ENCODE assay signal across 1 cellular context in the genomic region with DNA sequence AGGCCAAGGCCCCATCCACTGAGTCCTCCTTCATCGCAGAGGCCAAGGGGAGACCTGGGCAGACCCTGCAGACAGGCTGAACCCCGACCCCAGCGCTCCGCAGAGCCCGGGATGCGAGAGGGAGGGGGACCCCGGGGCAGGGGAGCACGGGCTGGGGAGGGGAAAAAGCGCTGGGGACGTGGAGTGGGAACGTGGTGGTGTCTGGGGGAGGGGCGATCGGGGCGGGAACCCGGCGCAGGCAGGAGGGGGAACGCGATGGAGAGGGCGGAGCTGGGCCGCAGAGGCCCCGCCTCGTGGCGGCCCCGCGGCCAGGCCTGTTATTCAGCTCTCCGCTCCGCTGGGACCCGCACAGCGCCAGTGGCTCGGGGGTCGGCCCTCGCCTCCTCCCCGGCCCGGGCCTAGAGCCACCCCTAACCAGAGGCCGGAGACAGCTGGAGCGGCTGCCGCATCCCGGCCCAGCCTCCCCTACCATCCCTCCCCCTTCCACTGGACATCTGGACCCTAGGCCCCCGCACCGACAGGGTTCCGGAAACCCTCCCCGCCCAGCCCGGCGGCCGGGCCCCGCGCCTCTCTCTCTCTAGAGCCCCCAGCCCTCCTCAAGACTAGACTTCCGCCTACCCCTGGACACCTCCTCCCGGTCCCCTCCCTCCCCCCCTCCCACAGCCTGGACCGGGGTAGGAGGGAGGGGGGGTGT.
A peak's percentile ranks its signal among the peaks of the same experiment; 100 is the strongest.
TF ChIP-seq lines count a peak whose summit lies in the region.

A gene (plus strand): TSS at position 320 of the 694 bp plus-strand sequence. CDS start 460 bp downstream, outside the sequence.

TF ChIP-seq in K562, 482 proteins besides CTCF, POLR2A, EP300 and RAD21 (continued from another document and continues in another):
- TF ChIP-seq, protein P1, sequence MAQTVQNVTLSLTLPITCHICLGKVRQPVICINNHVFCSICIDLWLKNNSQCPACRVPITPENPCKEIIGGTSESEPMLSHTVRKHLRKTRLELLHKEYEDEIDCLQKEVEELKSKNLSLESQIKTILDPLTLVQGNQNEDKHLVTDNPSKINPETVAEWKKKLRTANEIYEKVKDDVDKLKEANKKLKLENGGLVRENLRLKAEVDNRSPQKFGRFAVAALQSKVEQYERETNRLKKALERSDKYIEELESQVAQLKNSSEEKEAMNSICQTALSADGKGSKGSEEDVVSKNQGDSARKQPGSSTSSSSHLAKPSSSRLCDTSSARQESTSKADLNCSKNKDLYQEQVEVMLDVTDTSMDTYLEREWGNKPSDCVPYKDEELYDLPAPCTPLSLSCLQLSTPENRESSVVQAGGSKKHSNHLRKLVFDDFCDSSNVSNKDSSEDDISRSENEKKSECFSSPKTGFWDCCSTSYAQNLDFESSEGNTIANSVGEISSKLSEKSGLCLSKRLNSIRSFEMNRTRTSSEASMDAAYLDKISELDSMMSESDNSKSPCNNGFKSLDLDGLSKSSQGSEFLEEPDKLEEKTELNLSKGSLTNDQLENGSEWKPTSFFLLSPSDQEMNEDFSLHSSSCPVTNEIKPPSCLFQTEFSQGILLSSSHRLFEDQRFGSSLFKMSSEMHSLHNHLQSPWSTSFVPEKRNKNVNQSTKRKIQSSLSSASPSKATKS (CRISPR knock-in tag; IDR thresholded peaks at IDR 0.05) = no peak
- TF ChIP-seq JUNB (CRISPR knock-in tag; conservative IDR thresholded peaks at IDR 0.05) (no peak), POLR2G (IDR thresholded peaks at IDR 0.05; ENCODE audit: low read depth, low read length) (peak; percentile 90), ZNF75A (CRISPR knock-in tag; IDR thresholded peaks at IDR 0.05) (no peak), ZBTB7A (IDR thresholded peaks at IDR 0.05; ENCODE audit: borderline replicate concordance, control insufficient read depth, low read depth, low read length) (peak; percentile 61; the same call in 1 of the 2 replicates), CCNT2 (IDR thresholded peaks at IDR 0.05; ENCODE audit: borderline replicate concordance, extremely low read depth, insufficient read length, low read depth, low read length) (peak; percentile 39), MAZ (CRISPR knock-in tag; conservative IDR thresholded peaks at IDR 0.05 in 1 of 2, IDR thresholded peaks at IDR 0.05 in 1 of 2) (peak; percentile 76 to 94; a peak in 3 of 4 replicates), ZBED1 (IDR thresholded peaks at IDR 0.05) (no peak), CHCHD3 (CRISPR knock-in tag; IDR thresholded peaks at IDR 0.05) (no peak), MEF2A (IDR thresholded peaks at IDR 0.05; ENCODE audit: control insufficient read depth, low read depth, low read length) (no peak), LCOR (CRISPR knock-in tag; IDR thresholded peaks at IDR 0.05) (no peak), SRF (CRISPR knock-in tag; IDR thresholded peaks at IDR 0.05) (no peak), PHF21A (IDR thresholded peaks at IDR 0.05; ENCODE audit: borderline replicate concordance, low read depth) (no peak), POU5F1 (IDR thresholded peaks at IDR 0.05; ENCODE audit: borderline replicate concordance, low read depth, low read length, partially characterized antibody) (no peak), RBBP5 (IDR thresholded peaks at IDR 0.05; ENCODE audit: borderline replicate concordance, insufficient read depth, low read length, poor library complexity, severe bottlenecking) (no peak), RBM39 (optimal IDR thresholded peaks at IDR 0.05; ENCODE audit: low read depth, low read length) (no peak), TAF1 (IDR thresholded peaks at IDR 0.05; ENCODE audit: control insufficient read depth, extremely low read depth, insufficient read depth, low read length, severe bottlenecking) (peak; percentile 60), BACH1 (tag; IDR thresholded peaks at IDR 0.05) (no peak), HNRNPUL1 (IDR thresholded peaks at IDR 0.05; ENCODE audit: low read length) (no peak), ZNF124 (CRISPR knock-in tag; IDR thresholded peaks at IDR 0.05) (no peak), ZNF586 (CRISPR knock-in tag; conservative IDR thresholded peaks at IDR 0.05) (no peak), HMGN3 (IDR thresholded peaks at IDR 0.05; ENCODE audit: borderline replicate concordance, extremely low read depth, insufficient read length, low read depth, low read length) (peak; percentile 62), ZNF175 (CRISPR knock-in tag; IDR thresholded peaks at IDR 0.05; ENCODE audit: low read depth) (no peak), ZNF699 (CRISPR knock-in tag; IDR thresholded peaks at IDR 0.05; ENCODE audit: insufficient replicate concordance) (no peak), GTF2A2 (tag; IDR thresholded peaks at IDR 0.05) (no peak), ZNF12 (CRISPR knock-in tag; IDR thresholded peaks at IDR 0.05) (no peak), ZNF766 (CRISPR knock-in tag; conservative IDR thresholded peaks at IDR 0.05) (no peak), HDGF (IDR thresholded peaks at IDR 0.05) (peak; percentile 54; the same call in 1 of the 2 replicates), ZNF668 (CRISPR knock-in tag; IDR thresholded peaks at IDR 0.05) (no peak), MTA2 (IDR thresholded peaks at IDR 0.05; ENCODE audit: low read depth) (no peak), ELF4 (CRISPR knock-in tag; IDR thresholded peaks at IDR 0.05) (no peak), SNIP1 (IDR thresholded peaks at IDR 0.05; ENCODE audit: low read depth) (no peak)
- TF ChIP-seq, protein P2, sequence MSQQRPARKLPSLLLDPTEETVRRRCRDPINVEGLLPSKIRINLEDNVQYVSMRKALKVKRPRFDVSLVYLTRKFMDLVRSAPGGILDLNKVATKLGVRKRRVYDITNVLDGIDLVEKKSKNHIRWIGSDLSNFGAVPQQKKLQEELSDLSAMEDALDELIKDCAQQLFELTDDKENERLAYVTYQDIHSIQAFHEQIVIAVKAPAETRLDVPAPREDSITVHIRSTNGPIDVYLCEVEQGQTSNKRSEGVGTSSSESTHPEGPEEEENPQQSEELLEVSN (IDR thresholded peaks at IDR 0.05; ENCODE audit: borderline replicate concordance in 1 of 2, extremely low read depth in 1 of 2, insufficient read depth in 1 of 2, insufficient read length in 1 of 2, low read depth in 1 of 2, low read length in 1 of 2, poor library complexity in 1 of 2, severe bottlenecking in 1 of 2) = peak; percentile 31 to 83
- TF ChIP-seq, protein P3, sequence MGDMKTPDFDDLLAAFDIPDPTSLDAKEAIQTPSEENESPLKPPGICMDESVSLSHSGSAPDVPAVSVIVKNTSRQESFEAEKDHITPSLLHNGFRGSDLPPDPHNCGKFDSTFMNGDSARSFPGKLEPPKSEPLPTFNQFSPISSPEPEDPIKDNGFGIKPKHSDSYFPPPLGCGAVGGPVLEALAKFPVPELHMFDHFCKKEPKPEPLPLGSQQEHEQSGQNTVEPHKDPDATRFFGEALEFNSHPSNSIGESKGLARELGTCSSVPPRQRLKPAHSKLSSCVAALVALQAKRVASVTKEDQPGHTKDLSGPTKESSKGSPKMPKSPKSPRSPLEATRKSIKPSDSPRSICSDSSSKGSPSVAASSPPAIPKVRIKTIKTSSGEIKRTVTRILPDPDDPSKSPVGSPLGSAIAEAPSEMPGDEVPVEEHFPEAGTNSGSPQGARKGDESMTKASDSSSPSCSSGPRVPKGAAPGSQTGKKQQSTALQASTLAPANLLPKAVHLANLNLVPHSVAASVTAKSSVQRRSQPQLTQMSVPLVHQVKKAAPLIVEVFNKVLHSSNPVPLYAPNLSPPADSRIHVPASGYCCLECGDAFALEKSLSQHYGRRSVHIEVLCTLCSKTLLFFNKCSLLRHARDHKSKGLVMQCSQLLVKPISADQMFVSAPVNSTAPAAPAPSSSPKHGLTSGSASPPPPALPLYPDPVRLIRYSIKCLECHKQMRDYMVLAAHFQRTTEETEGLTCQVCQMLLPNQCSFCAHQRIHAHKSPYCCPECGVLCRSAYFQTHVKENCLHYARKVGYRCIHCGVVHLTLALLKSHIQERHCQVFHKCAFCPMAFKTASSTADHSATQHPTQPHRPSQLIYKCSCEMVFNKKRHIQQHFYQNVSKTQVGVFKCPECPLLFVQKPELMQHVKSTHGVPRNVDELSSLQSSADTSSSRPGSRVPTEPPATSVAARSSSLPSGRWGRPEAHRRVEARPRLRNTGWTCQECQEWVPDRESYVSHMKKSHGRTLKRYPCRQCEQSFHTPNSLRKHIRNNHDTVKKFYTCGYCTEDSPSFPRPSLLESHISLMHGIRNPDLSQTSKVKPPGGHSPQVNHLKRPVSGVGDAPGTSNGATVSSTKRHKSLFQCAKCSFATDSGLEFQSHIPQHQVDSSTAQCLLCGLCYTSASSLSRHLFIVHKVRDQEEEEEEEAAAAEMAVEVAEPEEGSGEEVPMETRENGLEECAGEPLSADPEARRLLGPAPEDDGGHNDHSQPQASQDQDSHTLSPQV (IDR thresholded peaks at IDR 0.05) = 0 out of 2 replicates have a peak, but pooled peaks have one; percentile 59
- TF ChIP-seq, protein P4, sequence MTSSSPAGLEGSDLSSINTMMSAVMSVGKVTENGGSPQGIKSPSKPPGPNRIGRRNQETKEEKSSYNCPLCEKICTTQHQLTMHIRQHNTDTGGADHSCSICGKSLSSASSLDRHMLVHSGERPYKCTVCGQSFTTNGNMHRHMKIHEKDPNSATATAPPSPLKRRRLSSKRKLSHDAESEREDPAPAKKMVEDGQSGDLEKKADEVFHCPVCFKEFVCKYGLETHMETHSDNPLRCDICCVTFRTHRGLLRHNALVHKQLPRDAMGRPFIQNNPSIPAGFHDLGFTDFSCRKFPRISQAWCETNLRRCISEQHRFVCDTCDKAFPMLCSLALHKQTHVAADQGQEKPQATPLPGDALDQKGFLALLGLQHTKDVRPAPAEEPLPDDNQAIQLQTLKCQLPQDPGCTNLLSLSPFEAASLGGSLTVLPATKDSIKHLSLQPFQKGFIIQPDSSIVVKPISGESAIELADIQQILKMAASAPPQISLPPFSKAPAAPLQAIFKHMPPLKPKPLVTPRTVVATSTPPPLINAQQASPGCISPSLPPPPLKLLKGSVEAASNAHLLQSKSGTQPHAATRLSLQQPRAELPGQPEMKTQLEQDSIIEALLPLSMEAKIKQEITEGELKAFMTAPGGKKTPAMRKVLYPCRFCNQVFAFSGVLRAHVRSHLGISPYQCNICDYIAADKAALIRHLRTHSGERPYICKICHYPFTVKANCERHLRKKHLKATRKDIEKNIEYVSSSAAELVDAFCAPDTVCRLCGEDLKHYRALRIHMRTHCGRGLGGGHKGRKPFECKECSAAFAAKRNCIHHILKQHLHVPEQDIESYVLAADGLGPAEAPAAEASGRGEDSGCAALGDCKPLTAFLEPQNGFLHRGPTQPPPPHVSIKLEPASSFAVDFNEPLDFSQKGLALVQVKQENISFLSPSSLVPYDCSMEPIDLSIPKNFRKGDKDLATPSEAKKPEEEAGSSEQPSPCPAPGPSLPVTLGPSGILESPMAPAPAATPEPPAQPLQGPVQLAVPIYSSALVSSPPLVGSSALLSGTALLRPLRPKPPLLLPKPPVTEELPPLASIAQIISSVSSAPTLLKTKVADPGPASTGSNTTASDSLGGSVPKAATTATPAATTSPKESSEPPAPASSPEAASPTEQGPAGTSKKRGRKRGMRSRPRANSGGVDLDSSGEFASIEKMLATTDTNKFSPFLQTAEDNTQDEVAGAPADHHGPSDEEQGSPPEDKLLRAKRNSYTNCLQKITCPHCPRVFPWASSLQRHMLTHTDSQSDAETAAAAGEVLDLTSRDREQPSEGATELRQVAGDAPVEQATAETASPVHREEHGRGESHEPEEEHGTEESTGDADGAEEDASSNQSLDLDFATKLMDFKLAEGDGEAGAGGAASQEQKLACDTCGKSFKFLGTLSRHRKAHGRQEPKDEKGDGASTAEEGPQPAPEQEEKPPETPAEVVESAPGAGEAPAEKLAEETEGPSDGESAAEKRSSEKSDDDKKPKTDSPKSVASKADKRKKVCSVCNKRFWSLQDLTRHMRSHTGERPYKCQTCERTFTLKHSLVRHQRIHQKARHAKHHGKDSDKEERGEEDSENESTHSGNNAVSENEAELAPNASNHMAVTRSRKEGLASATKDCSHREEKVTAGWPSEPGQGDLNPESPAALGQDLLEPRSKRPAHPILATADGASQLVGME (CRISPR knock-in tag; IDR thresholded peaks at IDR 0.05) = no peak
- TF ChIP-seq, protein P5, sequence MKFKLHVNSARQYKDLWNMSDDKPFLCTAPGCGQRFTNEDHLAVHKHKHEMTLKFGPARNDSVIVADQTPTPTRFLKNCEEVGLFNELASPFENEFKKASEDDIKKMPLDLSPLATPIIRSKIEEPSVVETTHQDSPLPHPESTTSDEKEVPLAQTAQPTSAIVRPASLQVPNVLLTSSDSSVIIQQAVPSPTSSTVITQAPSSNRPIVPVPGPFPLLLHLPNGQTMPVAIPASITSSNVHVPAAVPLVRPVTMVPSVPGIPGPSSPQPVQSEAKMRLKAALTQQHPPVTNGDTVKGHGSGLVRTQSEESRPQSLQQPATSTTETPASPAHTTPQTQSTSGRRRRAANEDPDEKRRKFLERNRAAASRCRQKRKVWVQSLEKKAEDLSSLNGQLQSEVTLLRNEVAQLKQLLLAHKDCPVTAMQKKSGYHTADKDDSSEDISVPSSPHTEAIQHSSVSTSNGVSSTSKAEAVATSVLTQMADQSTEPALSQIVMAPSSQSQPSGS (CRISPR knock-in tag; IDR thresholded peaks at IDR 0.05) = no peak
- TF ChIP-seq, protein P6, sequence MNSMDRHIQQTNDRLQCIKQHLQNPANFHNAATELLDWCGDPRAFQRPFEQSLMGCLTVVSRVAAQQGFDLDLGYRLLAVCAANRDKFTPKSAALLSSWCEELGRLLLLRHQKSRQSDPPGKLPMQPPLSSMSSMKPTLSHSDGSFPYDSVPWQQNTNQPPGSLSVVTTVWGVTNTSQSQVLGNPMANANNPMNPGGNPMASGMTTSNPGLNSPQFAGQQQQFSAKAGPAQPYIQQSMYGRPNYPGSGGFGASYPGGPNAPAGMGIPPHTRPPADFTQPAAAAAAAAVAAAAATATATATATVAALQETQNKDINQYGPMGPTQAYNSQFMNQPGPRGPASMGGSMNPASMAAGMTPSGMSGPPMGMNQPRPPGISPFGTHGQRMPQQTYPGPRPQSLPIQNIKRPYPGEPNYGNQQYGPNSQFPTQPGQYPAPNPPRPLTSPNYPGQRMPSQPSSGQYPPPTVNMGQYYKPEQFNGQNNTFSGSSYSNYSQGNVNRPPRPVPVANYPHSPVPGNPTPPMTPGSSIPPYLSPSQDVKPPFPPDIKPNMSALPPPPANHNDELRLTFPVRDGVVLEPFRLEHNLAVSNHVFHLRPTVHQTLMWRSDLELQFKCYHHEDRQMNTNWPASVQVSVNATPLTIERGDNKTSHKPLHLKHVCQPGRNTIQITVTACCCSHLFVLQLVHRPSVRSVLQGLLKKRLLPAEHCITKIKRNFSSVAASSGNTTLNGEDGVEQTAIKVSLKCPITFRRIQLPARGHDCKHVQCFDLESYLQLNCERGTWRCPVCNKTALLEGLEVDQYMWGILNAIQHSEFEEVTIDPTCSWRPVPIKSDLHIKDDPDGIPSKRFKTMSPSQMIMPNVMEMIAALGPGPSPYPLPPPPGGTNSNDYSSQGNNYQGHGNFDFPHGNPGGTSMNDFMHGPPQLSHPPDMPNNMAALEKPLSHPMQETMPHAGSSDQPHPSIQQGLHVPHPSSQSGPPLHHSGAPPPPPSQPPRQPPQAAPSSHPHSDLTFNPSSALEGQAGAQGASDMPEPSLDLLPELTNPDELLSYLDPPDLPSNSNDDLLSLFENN (IDR thresholded peaks at IDR 0.05; ENCODE audit: low read depth in 2 of 2, low read length in 2 of 2) = no peak
- TF ChIP-seq, protein P7, sequence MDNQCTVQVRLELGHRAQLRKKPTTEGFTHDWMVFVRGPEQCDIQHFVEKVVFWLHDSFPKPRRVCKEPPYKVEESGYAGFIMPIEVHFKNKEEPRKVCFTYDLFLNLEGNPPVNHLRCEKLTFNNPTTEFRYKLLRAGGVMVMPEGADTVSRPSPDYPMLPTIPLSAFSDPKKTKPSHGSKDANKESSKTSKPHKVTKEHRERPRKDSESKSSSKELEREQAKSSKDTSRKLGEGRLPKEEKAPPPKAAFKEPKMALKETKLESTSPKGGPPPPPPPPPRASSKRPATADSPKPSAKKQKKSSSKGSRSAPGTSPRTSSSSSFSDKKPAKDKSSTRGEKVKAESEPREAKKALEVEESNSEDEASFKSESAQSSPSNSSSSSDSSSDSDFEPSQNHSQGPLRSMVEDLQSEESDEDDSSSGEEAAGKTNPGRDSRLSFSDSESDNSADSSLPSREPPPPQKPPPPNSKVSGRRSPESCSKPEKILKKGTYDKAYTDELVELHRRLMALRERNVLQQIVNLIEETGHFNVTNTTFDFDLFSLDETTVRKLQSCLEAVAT (IDR thresholded peaks at IDR 0.05) = no peak
